8 cellular contexts compared by ENCODE assay signal in the genomic region with DNA sequence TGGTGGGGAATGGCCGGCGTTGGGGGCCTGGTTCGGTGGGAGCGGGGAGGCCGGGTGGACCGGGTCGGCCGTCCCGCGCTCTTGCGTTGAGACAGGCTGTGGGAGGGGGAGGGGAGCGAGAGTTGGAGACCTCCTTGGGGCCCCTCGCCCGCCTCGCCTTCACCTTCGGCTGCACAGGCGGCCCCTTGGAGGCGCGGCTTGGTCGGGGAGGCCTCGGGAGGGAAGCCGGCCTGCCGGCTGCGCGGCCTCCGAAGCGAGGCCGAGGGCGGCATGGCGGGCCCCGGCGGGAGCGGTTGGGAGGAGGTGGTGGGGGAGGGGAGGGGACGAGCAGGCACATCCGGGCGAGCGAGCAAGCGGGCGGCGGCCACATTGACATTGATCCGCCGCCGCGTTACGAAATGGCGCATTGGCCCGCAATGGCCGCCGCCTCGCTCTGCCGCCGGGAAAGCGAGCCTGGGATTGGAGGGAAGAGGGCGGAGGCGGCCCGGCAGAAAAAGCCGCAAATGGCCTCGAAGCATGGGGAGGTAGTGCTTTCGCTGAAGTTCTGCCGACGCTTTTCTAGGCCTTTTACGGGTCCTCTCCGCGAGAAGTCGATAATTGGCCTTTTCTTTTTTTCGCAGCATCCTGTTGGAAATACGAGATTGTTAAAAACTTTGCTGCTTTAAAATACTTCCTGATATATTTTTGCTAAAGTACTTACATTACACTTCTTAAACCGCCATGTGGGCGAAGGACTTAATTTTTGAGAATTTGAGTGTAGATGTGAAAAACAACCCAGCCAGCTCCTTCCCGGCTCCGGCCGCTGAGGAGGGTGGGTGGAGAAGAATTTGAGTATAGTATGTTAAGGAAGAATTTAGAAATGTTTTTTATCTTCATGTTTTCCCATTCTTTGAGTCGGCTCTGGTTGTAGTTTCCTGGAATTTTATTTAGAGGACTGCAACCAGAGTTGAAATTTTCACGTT. TPM values are rescaled to one million over a fixed set of nuclear protein-coding genes. Genes with fewer than 3 reads are reported as not detected.
DNase-seq lines count a peak whose midpoint lies in the region; TF ChIP-seq lines count a peak whose summit lies in the region.

No MANE protein-coding gene starts in this region.

- TF ChIP-seq CTCF in H9 (conservative IDR thresholded peaks at IDR 0.05) (no peak), Loucy (conservative IDR thresholded peaks at IDR 0.05; ENCODE audit: low read length) (no peak), foreskin fibroblast (IDR thresholded peaks at IDR 0.05; ENCODE audit: low read depth, low read length) (no peak)

- peaks cover 6% of the 10 kb centered on the region for H3K23me2 ChIP-seq in H9 (ENCODE audit: insufficient read length, low read depth, low read length, poor library complexity, severe bottlenecking)

- H4K91ac ChIP-seq in H9 (ENCODE audit: insufficient read length, low read depth, low read length) = no peak overlapping the region

- peak overlapping the region; percentile 90 for H3K18ac ChIP-seq in H9 (ENCODE audit: insufficient read length, low read depth, low read length)

- H3K9me3 Mint-ChIP-seq in H9 = no peaks in the 10 kb centered on the region; a peak in 1 of 5 replicates

- no peak overlapping the region for H3T11ph ChIP-seq in H9 (ENCODE audit: low read length)

- no peak overlapping the region for H2AK5ac ChIP-seq in H9 (ENCODE audit: insufficient read length, low read length)

- no peak overlapping the region for H2BK12ac ChIP-seq in H9 (ENCODE audit: insufficient read length, low read depth, low read length)

- H3K9me3 ChIP-seq in H9 (ENCODE audit: control insufficient read depth, low read depth, low read length) = no peaks in the 10 kb centered on the region
- H3K9me3 ChIP-seq in Loucy (ENCODE audit: insufficient read depth, low read depth, low read length) = no peaks in the 10 kb centered on the region
- H3K9me3 ChIP-seq in neuron (ENCODE audit: low read length) = no peaks in the 10 kb centered on the region
- no peaks in the 10 kb centered on the region for H3K9me3 ChIP-seq in stomach smooth muscle (ENCODE audit: control insufficient read depth in 2 of 2, low read length in 2 of 2)

- H3K27me3 ChIP-seq in H9 (ENCODE audit: insufficient read depth, low read length) (no peaks in the 10 kb centered on the region), Loucy (ENCODE audit: insufficient read depth, low read length, poor library complexity, severe bottlenecking) (no peaks in the 10 kb centered on the region), neuron (ENCODE audit: insufficient read depth, low read length) (no peaks in the 10 kb centered on the region), stomach smooth muscle (ENCODE audit: control insufficient read depth in 1 of 2, insufficient read depth in 2 of 2, low read length in 2 of 2) (no peaks in the 10 kb centered on the region)

- no peaks in the 10 kb centered on the region for H4K20me1 ChIP-seq in H9 (ENCODE audit: control insufficient read depth, insufficient read depth, insufficient read length)
- H4K20me1 ChIP-seq in Loucy (ENCODE audit: insufficient read depth, low read length, poor library complexity, severe bottlenecking) = peaks cover 51% of the 10 kb centered on the region

- H3K27ac ChIP-seq in H9 (ENCODE audit: insufficient read length, low read depth, low read length) = peak overlapping the region; percentile 35
- H3K27ac ChIP-seq in stomach smooth muscle (ENCODE audit: low read length) = peak overlapping the region; percentile 100

- no peak overlapping the region for H3K23ac ChIP-seq in H9 (ENCODE audit: insufficient read length, low read depth, low read length)

- H3K9me2 ChIP-seq in Loucy (replicated peaks; ENCODE audit: low read depth, low read length) = no peaks in the 10 kb centered on the region

- H3K14ac ChIP-seq in H9 (ENCODE audit: insufficient read depth, low read length) = peak overlapping the region; percentile 94; the same call in 1 of the 2 replicates

- no peaks in the 10 kb centered on the region for H3F3A ChIP-seq in Loucy (ENCODE audit: low read depth)

- H3K4ac ChIP-seq in H9 (ENCODE audit: low read depth, low read length) = no peak overlapping the region; the same call in 1 of the 2 replicates

- no peak overlapping the region for H2BK20ac ChIP-seq in H9 (ENCODE audit: low read depth, low read length, poor library complexity, severe bottlenecking)

- no peak overlapping the region for H4K5ac ChIP-seq in H9 (ENCODE audit: insufficient read length, low read depth, low read length)

- H3K79me2 ChIP-seq in H9 (ENCODE audit: insufficient read depth, low read length) (peaks cover 22% of the 10 kb centered on the region; the same call in 1 of the 2 replicates), Loucy (ENCODE audit: insufficient read depth, low read length) (peaks cover 72% of the 10 kb centered on the region)

- WGBS in H9 (ENCODE audit: extremely low coverage, insufficient read length, low lambda C conversion rate) = no CpG with 5 or more reads among the region's 74 CpGs

- H3K27me3 Mint-ChIP-seq in H9 (ENCODE audit: low read depth) = no peaks in the 10 kb centered on the region

- H3K56ac ChIP-seq in H9 (ENCODE audit: insufficient read length, low read depth, low read length) = no peak overlapping the region

- H3K4me3 ChIP-seq in Loucy (ENCODE audit: low read length, poor library complexity, severe bottlenecking) (peak overlapping the region; percentile 90), foreskin fibroblast (ENCODE audit: low read depth in 1 of 2, low read length in 2 of 2) (peak overlapping the region; percentile 70 to 94), neuron (ENCODE audit: low read length) (peak overlapping the region; percentile 98), stomach smooth muscle (ENCODE audit: low read length in 2 of 2) (peak overlapping the region; percentile 89)

- no peak overlapping the region for H2BK15ac ChIP-seq in H9 (ENCODE audit: low read depth, low read length)

- H4K8ac ChIP-seq in H9 (replicated peaks; ENCODE audit: insufficient read length, low read depth, low read length) = no peak overlapping the region

- peaks cover 40 to 49% (median 47%) of the 10 kb centered on the region in 3 experiments for H3K36me3 Mint-ChIP-seq in H9 (ENCODE audit: insufficient read depth in 1 of 3, low read depth in 3 of 3)

- H3K4me1 Mint-ChIP-seq in H9 = peaks cover 36 to 45% of the 10 kb centered on the region in 2 experiments

- H3K4me1 ChIP-seq in H9 (ENCODE audit: insufficient read depth, low read length) (no peaks in the 10 kb centered on the region; the same call in 1 of the 2 replicates), Loucy (ENCODE audit: insufficient read depth, low read length, poor library complexity, severe bottlenecking) (peaks cover 44% of the 10 kb centered on the region), neuron (ENCODE audit: insufficient read depth, low read length) (peaks cover 25% of the 10 kb centered on the region), stomach smooth muscle (ENCODE audit: control insufficient read depth, insufficient read depth, low read length) (peaks cover 10% of the 10 kb centered on the region)

- no peaks in the 10 kb centered on the region for H3K79me1 ChIP-seq in H9 (ENCODE audit: insufficient read depth, low read depth, low read length, poor library complexity, severe bottlenecking)

- H2AFZ ChIP-seq in H9 (ENCODE audit: low read length) (no peak overlapping the region), Loucy (ENCODE audit: low read length) (peak overlapping the region; percentile 48), neuron (ENCODE audit: low read depth, low read length) (no peak overlapping the region)

- no peak overlapping the region for H2BK5ac ChIP-seq in H9 (ENCODE audit: insufficient read length, low read length)

- H3K4me3 Mint-ChIP-seq in H9 = peak overlapping the region; percentile 89 to 95

- no peak overlapping the region for H2BK120ac ChIP-seq in H9 (ENCODE audit: low read depth, low read length, poor library complexity, severe bottlenecking)

- peaks cover 35% of the 10 kb centered on the region for H3K36me3 ChIP-seq in Loucy (ENCODE audit: insufficient read depth, low read length)
- peaks cover 37% of the 10 kb centered on the region for H3K36me3 ChIP-seq in neuron (ENCODE audit: insufficient read depth, low read length)
- H3K36me3 ChIP-seq in stomach smooth muscle (ENCODE audit: control insufficient read depth in 2 of 2, insufficient read depth in 2 of 2, low read length in 2 of 2) = peaks cover 16 to 19% of the 10 kb centered on the region in 2 donors

- H3K4me2 ChIP-seq in H9 (ENCODE audit: insufficient read depth, insufficient read length, low read length) = peak overlapping the region; percentile 83
- peak overlapping the region; percentile 76 for H3K4me2 ChIP-seq in Loucy (ENCODE audit: low read depth, low read length, poor library complexity, severe bottlenecking)

- in situ Hi-C loops in G401 (cut with HindIII; ENCODE audit: low sequenced_read_pairs) = no loop called here

- DNase-seq in G401 (ENCODE audit: low spot score) (peak; percentile 75), H9 (peak; percentile 88), SHP77 (lab: John Stamatoyannopoulos, UW) (peak; percentile 26 to 60), activated gamma-delta T cell (lab: John Stamatoyannopoulos, UW) (peak; percentile 86), foreskin fibroblast (peak; percentile 84 to 95)

- H3K27ac Mint-ChIP-seq in H9 = peak overlapping the region; percentile 98 to 99 (median 98)

- H3K9ac ChIP-seq in H9 (ENCODE audit: extremely low read depth, insufficient read length, low read length) = peak overlapping the region; percentile 90
- H3K9ac ChIP-seq in Loucy (ENCODE audit: low read depth, low read length, poor library complexity, severe bottlenecking) = peak overlapping the region; percentile 87
- H3K9ac ChIP-seq in stomach smooth muscle (ENCODE audit: low read length in 2 of 2) = peak overlapping the region; percentile 66 to 86

RNA-seq across cellular contexts. Expression of a gene that starts 0.6 kb away (rescaled TPM):
- 30.9 and 48.1 TPM in 2 replicates for total RNA-seq in G401 (2014; rRNA removed; shearing (Covaris generic))
- total RNA-seq in H9 (2021) = 405 and 419 TPM in 2 replicates

RNA-seq across cellular contexts. Expression of a gene that starts 51.4 kb away (rescaled TPM):
- 60.8 and 67.9 TPM in 2 replicates for total RNA-seq in G401 (2014; rRNA removed; shearing (Covaris generic))
- 40.6 and 42.5 TPM in 2 replicates for total RNA-seq in H9 (2021)

Comparison
In these comparisons a context has a peak if more than half of its experiments do, and no peak if none do; other contexts are left out.
1. Peak in every context shown above with its lines: DNase-seq, H3K4me3 ChIP-seq and H3K27ac ChIP-seq.